Comparison of ENCODE assay signal across 16 cellular contexts in the genomic region with DNA sequence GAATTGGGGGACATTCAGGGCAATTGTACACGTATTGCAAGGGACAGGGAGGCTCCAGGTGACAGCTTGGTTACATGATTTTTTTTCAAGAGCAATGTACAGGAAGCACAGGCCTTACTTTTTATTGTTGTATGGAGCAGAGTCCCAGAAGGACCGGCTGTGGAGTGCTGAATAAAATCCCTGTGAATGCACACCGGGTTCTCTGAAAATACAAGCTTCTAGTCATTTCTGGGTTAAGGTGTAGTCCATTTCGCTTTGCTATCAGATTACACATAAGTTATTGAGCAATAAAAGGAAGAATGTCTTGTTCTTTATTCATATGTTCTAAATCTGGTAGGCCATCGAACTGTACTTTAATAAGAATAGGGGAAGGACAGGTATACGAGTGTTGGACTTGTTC. TPM values are rescaled to one million over a fixed set of nuclear protein-coding genes. Genes with fewer than 3 reads are reported as not detected.
A peak's percentile ranks its signal among the peaks of the same experiment; 100 is the strongest.
DNase-seq lines count a peak whose midpoint lies in the region; TF ChIP-seq lines count a peak whose summit lies in the region.
"Had no signal": no experiment of that assay in that cellular context is flagged by ENCODE, and none has a peak within 500 bp of the region (broad histone marks: within the 10 kb centered on the region; RNA-seq: fewer than 3 reads in every experiment).

No MANE protein-coding gene starts in this region.

- H3K4me2 ChIP-seq in trophoblast cell (ENCODE audit: low read length): no peak overlapping the region
- H3K4me2 ChIP-seq: A549 had no signal

- peak overlapping the region; percentile 62 for H2AK5ac ChIP-seq in trophoblast cell (ENCODE audit: low read length)

- WGBS in trophoblast cell (ENCODE audit: extremely low coverage, insufficient coverage, insufficient read length): no CpG with 5 or more reads among the region's 6 CpGs

- peak; percentile 26 for DNase-seq in adipocyte (ENCODE audit: low read depth)
- peak; percentile 55 for DNase-seq in iris pigment epithelial cell (ENCODE audit: low read depth)
- DNase-seq in trophoblast cell: no peak
- no peak for DNase-seq in NK-92 (lab: John Stamatoyannopoulos, UW; ENCODE audit: unreplicated experiment)
- no peak for DNase-seq in HPDE6-E6E7 (ENCODE audit: extremely low spot score)
- no peak for DNase-seq in activated naive CD4-positive, alpha-beta T cell treated with Interleukin-2 at 50 U/mL for 16 hours
- no peak for DNase-seq in NCI-H1092 treated with DMSO at 0.1 percent for 48 hours (lab: John Stamatoyannopoulos, UW)
- DNase-seq: Caco-2, HCEC 1CT, IMR-90, Kasumi-1, NCI-H1417 treated with DMSO at 0.1 percent for 48 hours, NCI-H2029 treated with DMSO at 0.1 percent for 48 hours, NCI-H510A had no signal

- no peaks in the 10 kb centered on the region for H3K79me2 ChIP-seq in trophoblast cell (ENCODE audit: control insufficient read depth, insufficient read depth, low read length, poor library complexity)

- H3K4me1 ChIP-seq in adipocyte (ENCODE audit: control insufficient read depth, insufficient read depth, low read length) (peaks cover 2% of the 10 kb centered on the region), trophoblast cell (ENCODE audit: control insufficient read depth in 1 of 2, insufficient read depth in 2 of 2, low read length in 2 of 2) (peaks cover 4 to 6% of the 10 kb centered on the region in 2 experiments)
- H3K4me1 ChIP-seq: Caco-2 had no signal

- peak overlapping the region; percentile 69 for H3K4ac ChIP-seq in trophoblast cell (ENCODE audit: low read depth, low read length)

- no peak for TF ChIP-seq CTCF in C4-2B (conservative IDR thresholded peaks at IDR 0.05)

- H2AFZ ChIP-seq in trophoblast cell (ENCODE audit: insufficient read depth, low read length, poor library complexity): peak overlapping the region; percentile 63

- H2BK12ac ChIP-seq in trophoblast cell (ENCODE audit: low read length): peak overlapping the region; percentile 96

- H3K79me1 ChIP-seq in trophoblast cell (ENCODE audit: low read length): no peaks in the 10 kb centered on the region

- H3K9ac ChIP-seq in adipocyte (ENCODE audit: low read length) (no peak overlapping the region), trophoblast cell (ENCODE audit: low read length) (no peak overlapping the region)

- peak overlapping the region; percentile 77 for H4K91ac ChIP-seq in trophoblast cell (ENCODE audit: low read depth, low read length)

- H2BK120ac ChIP-seq in trophoblast cell (ENCODE audit: insufficient read depth, low read length, poor library complexity): peak overlapping the region; percentile 76

- H3K18ac ChIP-seq in trophoblast cell (ENCODE audit: low read length): no peak overlapping the region

- H3K9me3 ChIP-seq in adipocyte (ENCODE audit: control insufficient read depth, low read length) (no peaks in the 10 kb centered on the region), trophoblast cell (ENCODE audit: insufficient read depth, low read depth, low read length) (no peaks in the 10 kb centered on the region)
- H3K9me3 ChIP-seq: A549, Caco-2 had no signal

- no peak overlapping the region for H3K4me3 ChIP-seq in adipocyte (ENCODE audit: low read length)
- no peak overlapping the region for H3K4me3 ChIP-seq in trophoblast cell (ENCODE audit: low read depth, low read length)
- H3K4me3 ChIP-seq: A549 had no signal

- H3K27me3 ChIP-seq in adipocyte (replicated peaks; ENCODE audit: control insufficient read depth, insufficient read depth, low read length) (no peaks in the 10 kb centered on the region), trophoblast cell (ENCODE audit: insufficient read depth, low read length) (no peaks in the 10 kb centered on the region)

- H4K12ac ChIP-seq in trophoblast cell (ENCODE audit: low read depth, low read length): no peak overlapping the region

- H3K36me3 ChIP-seq in adipocyte (ENCODE audit: control insufficient read depth, insufficient read depth, low read length, severe bottlenecking) (no peaks in the 10 kb centered on the region), trophoblast cell (ENCODE audit: control insufficient read depth in 1 of 2, insufficient read depth in 2 of 2, low read length in 2 of 2) (no peaks in the 10 kb centered on the region)

- H3K23ac ChIP-seq in trophoblast cell (ENCODE audit: low read length): no peak overlapping the region

- peak overlapping the region; percentile 82 for H3K14ac ChIP-seq in trophoblast cell (ENCODE audit: low read length)

- peak overlapping the region; percentile 60 for H4K8ac ChIP-seq in trophoblast cell (ENCODE audit: low read depth, low read length)

- H3K27ac ChIP-seq in C4-2B: peak overlapping the region; percentile 25; the same call in 1 of the 2 replicates
- H3K27ac ChIP-seq in trophoblast cell (ENCODE audit: low read depth, low read length): peak overlapping the region; percentile 25
- H3K27ac ChIP-seq: A549 had no signal

- peak overlapping the region; percentile 9 for H2BK5ac ChIP-seq in trophoblast cell (ENCODE audit: low read depth, low read length, poor library complexity)

RNA-seq across cellular contexts. Expression of a gene that starts 52.2 kb away (rescaled TPM):
- polyA plus RNA-seq in trophoblast cell (2013): 9.6 and 11.0 TPM in 2 replicates

Comparison
In these comparisons a context has a peak if more than half of its experiments do, and no peak if none do; other contexts are left out.
1. DNase-seq: peak in adipocyte (single experiment) and iris pigment epithelial cell (single experiment); none in trophoblast cell (0 of 2), NK-92 (single experiment), HPDE6-E6E7 (single experiment), activated naive CD4-positive, alpha-beta T cell treated with Interleukin-2 at 50 U/mL for 16 hours (single experiment) and NCI-H1092 treated with DMSO at 0.1 percent for 48 hours (single experiment).